ENCODE assay signal across 1 cellular context in genomic region chr17:48576479-48577309, GRCh38.
A peak's percentile ranks its signal among the peaks of the same experiment; 100 is the strongest.
TF ChIP-seq lines count a peak whose summit lies in the region.

No MANE protein-coding gene starts in this region.

TF ChIP-seq in K562, 482 proteins besides CTCF, POLR2A, EP300 and RAD21 (continued from another document):
- TF ChIP-seq MLLT1 (IDR thresholded peaks at IDR 0.05) (peak; percentile 39 to 73; a peak in 2 of 4 replicates), RNF2 (IDR thresholded peaks at IDR 0.05) (0 out of 2 replicates have a peak, but pooled peaks have one; percentile 32), ZNF592 (IDR thresholded peaks at IDR 0.05) (peak; percentile 69), CHAMP1 (IDR thresholded peaks at IDR 0.05) (no peak), RBBP5 (IDR thresholded peaks at IDR 0.05; ENCODE audit: borderline replicate concordance, insufficient read depth, low read length, poor library complexity, severe bottlenecking) (peak; percentile 2), SMAD4 (CRISPR knock-in tag; conservative IDR thresholded peaks at IDR 0.05) (peak; percentile 33), ETV5 (CRISPR knock-in tag; IDR thresholded peaks at IDR 0.05; ENCODE audit: low read depth) (peak; percentile 52; the same call in 1 of the 2 replicates), ZFP36 (IDR thresholded peaks at IDR 0.05; ENCODE audit: low read depth, low read length, partially characterized antibody) (no peak), TAF1 (IDR thresholded peaks at IDR 0.05; ENCODE audit: control insufficient read depth, extremely low read depth, insufficient read depth, low read length, severe bottlenecking) (peak; percentile 40), PML (IDR thresholded peaks at IDR 0.05; ENCODE audit: low read length) (no peak; the same call in 1 of the 2 replicates), ZBTB40 (IDR thresholded peaks at IDR 0.05) (0 out of 2 replicates have a peak, but pooled peaks have one; percentile 30), ZBTB40 (CRISPR knock-in tag; IDR thresholded peaks at IDR 0.05) (no peak), ZNF561 (CRISPR knock-in tag; conservative IDR thresholded peaks at IDR 0.05) (no peak), HIVEP1 (CRISPR knock-in tag; IDR thresholded peaks at IDR 0.05) (0 out of 2 replicates have a peak, but pooled peaks have one; percentile 16), CEBPG (CRISPR knock-in tag; IDR thresholded peaks at IDR 0.05) (peak; percentile 54; the same call in 1 of the 2 replicates), CEBPG (tag; conservative IDR thresholded peaks at IDR 0.05 in 1 of 2, IDR thresholded peaks at IDR 0.05 in 1 of 2) (peak; percentile 67 to 85), CCAR2 (IDR thresholded peaks at IDR 0.05; ENCODE audit: low read depth, low read length) (no peak), ESRRA (IDR thresholded peaks at IDR 0.05; ENCODE audit: borderline replicate concordance, low read depth) (no peak), ERF (CRISPR knock-in tag; IDR thresholded peaks at IDR 0.05) (no peak), SAP30 (IDR thresholded peaks at IDR 0.05; ENCODE audit: borderline replicate concordance, insufficient read depth, low read depth, low read length, poor library complexity, severe bottlenecking) (peak; percentile 53), ZNF12 (CRISPR knock-in tag; IDR thresholded peaks at IDR 0.05) (no peak), PYGO2 (tag; IDR thresholded peaks at IDR 0.05) (peak; percentile 18; the same call in 1 of the 2 replicates), ZNF134 (CRISPR knock-in tag; conservative IDR thresholded peaks at IDR 0.05) (0 out of 2 replicates have a peak, but pooled peaks have one; percentile 8), RB1 (IDR thresholded peaks at IDR 0.05; ENCODE audit: low read depth) (peak; percentile 25; the same call in 1 of the 2 replicates), SRSF3 (IDR thresholded peaks at IDR 0.05; ENCODE audit: insufficient read depth, low read length) (0 out of 2 replicates have a peak, but pooled peaks have one; percentile 53), ZNF766 (CRISPR knock-in tag; conservative IDR thresholded peaks at IDR 0.05) (peak; percentile 9; the same call in 1 of the 2 replicates), MNT (conservative IDR thresholded peaks at IDR 0.05) (peak in 1 of 2 experiments; percentile 66; a peak in 3 of 4 replicates), ZFX (CRISPR knock-in tag; IDR thresholded peaks at IDR 0.05) (peak; percentile 8; the same call in 1 of the 2 replicates), MBD2 (IDR thresholded peaks at IDR 0.05; ENCODE audit: borderline replicate concordance, low read depth) (0 out of 2 replicates have a peak, but pooled peaks have one; percentile 9), POLR2G (IDR thresholded peaks at IDR 0.05; ENCODE audit: low read depth, low read length) (peak; percentile 77), TCF3 (CRISPR knock-in tag; IDR thresholded peaks at IDR 0.05) (peak; percentile 19; the same call in 1 of the 2 replicates), ZNF311 (CRISPR knock-in tag; IDR thresholded peaks at IDR 0.05) (no peak), NRF1 (conservative IDR thresholded peaks at IDR 0.05 in 1 of 2, IDR thresholded peaks at IDR 0.05 in 1 of 2) (peak in 1 of 2 experiments; percentile 41; a peak in 1 of 4 replicates), ZBTB11 (CRISPR knock-in tag; IDR thresholded peaks at IDR 0.05) (peak in 1 of 3 experiments; percentile 2; a peak in 1 of 6 replicates)
